ENCODE assay signal across 21 cellular contexts in the genomic region with DNA sequence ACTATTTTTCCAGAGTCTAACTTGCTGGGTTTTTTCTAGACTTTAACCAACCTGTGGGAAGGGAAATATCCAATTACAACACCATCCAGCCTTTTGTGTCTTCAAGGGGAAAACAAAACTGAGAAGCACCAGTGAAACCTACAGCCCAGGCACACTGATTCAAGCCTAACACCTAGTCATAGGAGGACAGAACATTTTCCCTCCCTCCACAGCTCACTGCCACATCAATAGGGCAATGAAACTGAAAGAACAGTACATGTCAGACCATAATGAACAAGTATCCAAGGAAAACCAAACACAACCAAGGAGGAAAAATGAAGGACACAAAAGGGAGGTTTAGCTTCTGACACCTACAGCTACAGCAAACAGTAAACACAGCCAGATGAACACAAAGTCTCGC. TPM values are rescaled to one million over a fixed set of nuclear protein-coding genes. Genes with fewer than 3 reads are reported as not detected.
DNase-seq lines count a peak whose midpoint lies in the region; ATAC-seq, FAIRE-seq and TF ChIP-seq lines count a peak whose summit lies in the region.
"Had no signal": no experiment of that assay in that cellular context is flagged by ENCODE, and none has a peak within 500 bp of the region (broad histone marks: within the 10 kb centered on the region; RNA-seq: fewer than 3 reads in every experiment).

No MANE protein-coding gene starts in this region.

- no peaks in the 10 kb centered on the region for H3K79me2 ChIP-seq in K562 (ENCODE audit: control insufficient read depth, insufficient read depth, low read length)

- peaks cover 0 to 2% of the 10 kb centered on the region in 2 experiments; a peak in 2 of 5 replicates for H3K4me1 ChIP-seq in K562 (replicated peaks in 1 of 2; ENCODE audit: control insufficient read depth in 2 of 2, insufficient read depth in 2 of 2, low read length in 2 of 2)
- H3K4me1 ChIP-seq: BLaER1 treated with 17β-estradiol and CSF1 and Interleukin-3, amounts not matched to agents 10 nM and 100 nM had no signal

- H3K9ac ChIP-seq in K562 (ENCODE audit: insufficient read depth in 1 of 2, low read depth in 2 of 2, low read length in 2 of 2), result no peak overlapping the region
- H3K9ac ChIP-seq: BLaER1 treated with 17β-estradiol and CSF1 and Interleukin-3, amounts not matched to agents 10 nM and 100 nM; SK-N-SH had no signal

- no peaks in the 10 kb centered on the region for H3K27me3 ChIP-seq in K562 (ENCODE audit: control insufficient read depth in 2 of 2, insufficient read depth in 2 of 2, low read length in 2 of 2)
- H3K27me3 ChIP-seq: BLaER1 treated with 17β-estradiol and CSF1 and Interleukin-3, amounts not matched to agents 10 nM and 100 nM had no signal

- H4K20me1 ChIP-seq in K562 (replicated peaks; ENCODE audit: control insufficient read depth, insufficient read depth, low read length), result no peaks in the 10 kb centered on the region
- H4K20me1 ChIP-seq: BLaER1 treated with 17β-estradiol and CSF1 and Interleukin-3, amounts not matched to agents 10 nM and 100 nM had no signal

- BruUV-seq in K562 (replicated peaks; lab: Mats Ljungman, UMichigan), result no TSS peak

- H3K27me3 Mint-ChIP-seq in activated T-cell treated with anti-CD3 and anti-CD28 coated beads, Interleukin-2, amount 50 U/mL, for 4 hours (ENCODE audit: low read depth), result peaks cover 7% of the 10 kb centered on the region

- peak; percentile 71 to 78 for ATAC-seq in activated T-cell treated with anti-CD3 and anti-CD28 coated beads, Interleukin-2, amount 50 U/mL, for 4 hours
- ATAC-seq in K562 (no peak; the same call in 2 of the 3 replicates), HG03571 (IDR thresholded peaks at IDR 0.05; ENCODE audit: unreplicated experiment) (no peak), HG03460 (IDR thresholded peaks at IDR 0.05; ENCODE audit: unreplicated experiment) (no peak)

- H3K9me3 Mint-ChIP-seq in activated T-cell treated with anti-CD3 and anti-CD28 coated beads, Interleukin-2, amount 50 U/mL, for 4 hours, result peaks cover 5% of the 10 kb centered on the region
- H3K9me3 Mint-ChIP-seq: HFFc6 had no signal

- no peak for TF ChIP-seq RAD21 in K562 (CRISPR knock-in tag; conservative IDR thresholded peaks at IDR 0.05 in 1 of 2, IDR thresholded peaks at IDR 0.05 in 1 of 2)

- H3K36me3 ChIP-seq in K562 (ENCODE audit: control insufficient read depth, insufficient read depth, low read length), result no peaks in the 10 kb centered on the region
- H3K36me3 ChIP-seq: BLaER1 treated with 17β-estradiol and CSF1 and Interleukin-3, amounts not matched to agents 10 nM and 100 nM had no signal

- no peak overlapping the region for H3K4me3 ChIP-seq in K562
- H3K4me3 ChIP-seq: BLaER1 treated with 17β-estradiol and CSF1 and Interleukin-3, amounts not matched to agents 10 nM and 100 nM had no signal

- no peak for DNase-seq in activated T-cell treated with anti-CD3 and anti-CD28 coated beads, Interleukin-2, amount 50 U/mL, for 4 hours
- no peak for DNase-seq in activated T-cell treated with anti-CD3 and anti-CD28 coated beads, Interleukin-2, amount 50 U/mL, for 48 hours
- DNase-seq in GM12892 (ENCODE audit: insufficient read length) (no peak), GM19239 (ENCODE audit: insufficient read length, low spot score) (no peak), K562 (ENCODE audit: extremely low read depth in 1 of 4, low spot score in 3 of 4) (no peak), GF-D8 (lab: John Stamatoyannopoulos, UW) (no peak)
- DNase-seq: CD8-positive, alpha-beta memory T cell; DMS53; EL; H7; HFFc6; KBM-7; NCI-H1105; NK-92 treated with Interleukin-12 subunit alpha and Interleukin-12 subunit beta, amount 100 ng/mL, for 24 hours; SHP77 treated with DMSO at 0.1 percent for 48 hours; SK-N-SH had no signal

- TF ChIP-seq POLR2A in GM12892 (IDR thresholded peaks at IDR 0.05; ENCODE audit: low read depth, low read length), result no peak
- TF ChIP-seq POLR2A in K562 (conservative IDR thresholded peaks at IDR 0.05), result no peak

- 0 out of 2 replicates have a peak overlapping the region, but pooled peaks have one; percentile 50 for H2AFZ ChIP-seq in K562 (ENCODE audit: low read depth, low read length)

- POLR2A ChIA-PET in K562 (lab: Yijun Ruan, JAX), result no interaction called here

- H3K4me2 ChIP-seq in K562 (ENCODE audit: insufficient read depth, low read length), result no peak overlapping the region
- H3K4me2 ChIP-seq: BLaER1 treated with 17β-estradiol and CSF1 and Interleukin-3, amounts not matched to agents 10 nM and 100 nM; SK-N-SH had no signal

- H3K9me1 ChIP-seq in K562 (ENCODE audit: control insufficient read depth, insufficient read depth, low read length), result no peaks in the 10 kb centered on the region

- no peaks in the 10 kb centered on the region for H3K4me1 Mint-ChIP-seq in activated T-cell treated with anti-CD3 and anti-CD28 coated beads, Interleukin-2, amount 50 U/mL, for 4 hours (ENCODE audit: low read depth)
- H3K4me1 Mint-ChIP-seq: CD8-positive, alpha-beta memory T cell had no signal

- 0 out of 2 replicates have a peak, but pooled peaks cover 2% of the 10 kb centered on the region for H3K9me3 ChIP-seq in K562 (replicated peaks; ENCODE audit: control insufficient read depth, insufficient read depth, low read depth, low read length)
- H3K9me3 ChIP-seq: SK-N-SH had no signal

- no peak for TF ChIP-seq EP300 in K562 (IDR thresholded peaks at IDR 0.05; ENCODE audit: low read length)

- no peak for TF ChIP-seq CTCF in K562 (IDR thresholded peaks at IDR 0.05 in 2 of 3, conservative IDR thresholded peaks at IDR 0.05 in 1 of 3; ENCODE audit: insufficient read depth in 2 of 3, low read depth in 1 of 3, low read length in 3 of 3)

- in situ Hi-C loops in K562 (cut with MboI), result no loop called here

- WGBS in K562 (ENCODE audit: insufficient coverage, low coverage, missing lambda C conversion rate), result 29% methylated on average over 1 of the region's 1 CpG

- H3K4me3 Mint-ChIP-seq in activated T-cell treated with anti-CD3 and anti-CD28 coated beads, Interleukin-2, amount 50 U/mL, for 4 hours, result no peak overlapping the region
- H3K4me3 Mint-ChIP-seq: CD8-positive, alpha-beta memory T cell; HFFc6 had no signal

- H3K36me3 Mint-ChIP-seq in activated T-cell treated with anti-CD3 and anti-CD28 coated beads, Interleukin-2, amount 50 U/mL, for 4 hours (ENCODE audit: insufficient read depth), result no peaks in the 10 kb centered on the region
- H3K36me3 Mint-ChIP-seq: CD8-positive, alpha-beta memory T cell had no signal

- FAIRE-seq in GM12892 (lab: Jason Lieb, UNC) (peak; percentile 48), GM19239 (lab: Jason Lieb, UNC) (peak; percentile 54), K562 (lab: Jason Lieb, UNC) (no peak)

- H3K27ac ChIP-seq in K562 (ENCODE audit: extremely low read depth, low read depth, low read length), result no peak overlapping the region
- H3K27ac ChIP-seq: BLaER1 treated with 17β-estradiol and CSF1 and Interleukin-3, amounts not matched to agents 10 nM and 100 nM had no signal

- CTCF ChIA-PET in K562 (lab: Yijun Ruan, JAX; ENCODE audit: low intra/inter-chr PET ratio), result no interaction called here

- intact Hi-C loops in K562 (cut with micrococcal nuclease), result loop anchor here (5.0 kb wide), 1 partner anchor 39 kb away; a partner anchor contains a TSS

RNA-seq across cellular contexts. Expression of a gene that starts 17.6 kb away (rescaled TPM):
- total RNA-seq in activated T-cell treated with anti-CD3 and anti-CD28 coated beads, Interleukin-2, amount 50 U/mL, for 4 hours, result not detected
- polyA plus RNA-seq in GM12892 (2012; ENCODE audit: missing spikeins), result not detected
- 0.81 and 0.99 TPM in 2 replicates for total RNA-seq in K562 (2011; cell fraction: chromatin; rRNA removed; ENCODE audit: low replicate concordance)
- 1.0 and 1.2 TPM in 2 replicates for total RNA-seq in K562 (2011; cell fraction: nucleolus; rRNA removed)
- 1.1 and 2.4 TPM in 2 replicates for total RNA-seq in K562 (2011; cell fraction: nucleoplasm; rRNA removed)
- 1.5 and 1.8 TPM in 2 replicates for total RNA-seq in K562 (2014; rRNA removed)
- total RNA-seq in K562 (2014; rRNA removed; fragmentation: Illumina TruSeq; extraction: Trizol), result 1.5 and 1.9 TPM in 2 replicates
- 1.3 and 1.8 TPM in 2 replicates for total RNA-seq in K562 (2015; rRNA removed; fragmentation: Illumina TruSeq; extraction: Trizol)
- 2.2 and 2.9 TPM in 2 replicates for total RNA-seq in K562 (2021)
- polyA plus RNA-seq in K562 (2011; rRNA removed), result 1.3 and 4.6 TPM in 2 replicates
- 1.3 and 3.0 TPM in 2 replicates for polyA plus RNA-seq in K562 (2011; cell fraction: cytosol; rRNA removed)
- polyA plus RNA-seq in K562 (2011; cell fraction: nucleus; rRNA removed), result 0.45 and 1.7 TPM in 2 replicates
- polyA plus RNA-seq in K562 (2012), result 3.4 and 5.4 TPM in 2 replicates
- polyA plus RNA-seq in K562 (2014; fragmentation: Illumina TruSeq; extraction: Trizol), result 2.2 and 2.4 TPM in 2 replicates
- 1 to 10 TPM in 1 of 2 experiments, under 1 TPM in 1; 0.49 to 1.7 TPM for polyA plus RNA-seq in K562 (2014; fragmentation: Nextera tagmentation; extraction: Ambion mirVana)
- 2.1 and 2.5 TPM in 2 replicates for polyA plus RNA-seq in K562 (2014; rRNA removed)
- polyA minus RNA-seq in K562 (2011; rRNA and poly(A)+ RNA removed), result 0.99 and 3.0 TPM in 2 replicates
- polyA minus RNA-seq in K562 (2011; cell fraction: cytosol; rRNA and poly(A)+ RNA removed), result 1.0 TPM in 1 of 2 replicates, not detected in the other
- 0.40 and 0.44 TPM in 2 replicates for polyA minus RNA-seq in K562 (2011; cell fraction: nucleus; rRNA and poly(A)+ RNA removed)
- total RNA-seq: CD8-positive, alpha-beta memory T cell; H7; HFFc6; NCI-H460; OCI-LY7 had no signal
- polyA plus RNA-seq: CD8-positive, alpha-beta memory T cell had no signal

RNA-seq across cellular contexts. Expression of a gene that starts 30.8 kb away (rescaled TPM):
- total RNA-seq in activated T-cell treated with anti-CD3 and anti-CD28 coated beads, Interleukin-2, amount 50 U/mL, for 4 hours, result not detected
- polyA plus RNA-seq in GM12892 (2012; ENCODE audit: missing spikeins), result not detected
- total RNA-seq in K562 (2011; cell fraction: chromatin; rRNA removed; ENCODE audit: low replicate concordance), result not detected in 2 replicates
- not detected in 2 replicates for total RNA-seq in K562 (2011; cell fraction: nucleolus; rRNA removed)
- total RNA-seq in K562 (2011; cell fraction: nucleoplasm; rRNA removed), result not detected in 2 replicates
- total RNA-seq in K562 (2014; rRNA removed), result 0.14 TPM in 1 of 2 replicates, not detected in the other
- total RNA-seq in K562 (2014; rRNA removed; fragmentation: Illumina TruSeq; extraction: Trizol), result not detected in 2 replicates
- not detected in 2 replicates for total RNA-seq in K562 (2015; rRNA removed; fragmentation: Illumina TruSeq; extraction: Trizol)
- not detected in 2 replicates for total RNA-seq in K562 (2021)
- not detected in 2 replicates for polyA plus RNA-seq in K562 (2011; rRNA removed)
- polyA plus RNA-seq in K562 (2011; cell fraction: cytosol; rRNA removed), result not detected in 2 replicates
- not detected in 2 replicates for polyA plus RNA-seq in K562 (2011; cell fraction: nucleus; rRNA removed)
- 0.20 TPM in 1 of 2 replicates, not detected in the other for polyA plus RNA-seq in K562 (2012)
- not detected in 2 replicates for polyA plus RNA-seq in K562 (2014; fragmentation: Illumina TruSeq; extraction: Trizol)
- under 1 TPM; 0.10 to 0.24 TPM for polyA plus RNA-seq in K562 (2014; fragmentation: Nextera tagmentation; extraction: Ambion mirVana)
- not detected in 2 replicates for polyA plus RNA-seq in K562 (2014; rRNA removed)
- polyA minus RNA-seq in K562 (2011; rRNA and poly(A)+ RNA removed), result not detected in 2 replicates
- not detected in 2 replicates for polyA minus RNA-seq in K562 (2011; cell fraction: cytosol; rRNA and poly(A)+ RNA removed)
- not detected in 2 replicates for polyA minus RNA-seq in K562 (2011; cell fraction: nucleus; rRNA and poly(A)+ RNA removed)
- total RNA-seq: CD8-positive, alpha-beta memory T cell; H7; HFFc6; NCI-H460; OCI-LY7 had no signal
- polyA plus RNA-seq: CD8-positive, alpha-beta memory T cell; SK-N-SH had no signal

RNA-seq across cellular contexts. Expression of a gene that starts 39.7 kb away (rescaled TPM):
- total RNA-seq in activated T-cell treated with anti-CD3 and anti-CD28 coated beads, Interleukin-2, amount 50 U/mL, for 4 hours, result 10 to 100 TPM; 45.9 to 51.4 (median 50.9) TPM
- polyA plus RNA-seq in GM12892 (2012; ENCODE audit: missing spikeins), result 28.3 TPM
- 49.7 and 65.0 TPM in 2 replicates for total RNA-seq in K562 (2011; cell fraction: chromatin; rRNA removed; ENCODE audit: low replicate concordance)
- total RNA-seq in K562 (2011; cell fraction: nucleolus; rRNA removed), result 36.7 and 39.9 TPM in 2 replicates
- 38.2 and 44.3 TPM in 2 replicates for total RNA-seq in K562 (2011; cell fraction: nucleoplasm; rRNA removed)
- total RNA-seq in K562 (2014; rRNA removed) (47.0 and 48.8 TPM in 2 replicates), K562 (2014; rRNA removed; fragmentation: Illumina TruSeq; extraction: Trizol) (22.4 and 27.7 TPM in 2 replicates), K562 (2015; rRNA removed; fragmentation: Illumina TruSeq; extraction: Trizol) (27.6 and 29.1 TPM in 2 replicates), K562 (2021) (47.7 and 51.5 TPM in 2 replicates)
- polyA plus RNA-seq in K562 (2011; rRNA removed) (50.8 and 61.5 TPM in 2 replicates), K562 (2014; fragmentation: Illumina TruSeq; extraction: Trizol) (44.3 and 48.8 TPM in 2 replicates), K562 (2014; fragmentation: Nextera tagmentation; extraction: Ambion mirVana) (10 to 100 TPM; 33.7 to 44.1 TPM), K562 (2014; rRNA removed) (52.2 and 52.9 TPM in 2 replicates)
- 44.4 and 46.6 TPM in 2 replicates for polyA plus RNA-seq in K562 (2011; cell fraction: cytosol; rRNA removed)
- 76.3 and 80.6 TPM in 2 replicates for polyA plus RNA-seq in K562 (2011; cell fraction: nucleus; rRNA removed)
- polyA plus RNA-seq in K562 (2012), result 42.9 and 43.6 TPM in 2 replicates
- 22.3 and 26.6 TPM in 2 replicates for polyA minus RNA-seq in K562 (2011; rRNA and poly(A)+ RNA removed)
- 19.7 and 22.8 TPM in 2 replicates for polyA minus RNA-seq in K562 (2011; cell fraction: cytosol; rRNA and poly(A)+ RNA removed)
- 22.7 and 23.0 TPM in 2 replicates for polyA minus RNA-seq in K562 (2011; cell fraction: nucleus; rRNA and poly(A)+ RNA removed)

Comparison
In these comparisons a context has a peak if more than half of its experiments do, and no peak if none do; other contexts are left out.
1. ATAC-seq: peak in activated T-cell treated with anti-CD3 and anti-CD28 coated beads, Interleukin-2, amount 50 U/mL, for 4 hours (2 of 2); none in K562 (single experiment), HG03571 (single experiment) and HG03460 (single experiment).